ENCODE assay signal across 16 cellular contexts in the genomic region with DNA sequence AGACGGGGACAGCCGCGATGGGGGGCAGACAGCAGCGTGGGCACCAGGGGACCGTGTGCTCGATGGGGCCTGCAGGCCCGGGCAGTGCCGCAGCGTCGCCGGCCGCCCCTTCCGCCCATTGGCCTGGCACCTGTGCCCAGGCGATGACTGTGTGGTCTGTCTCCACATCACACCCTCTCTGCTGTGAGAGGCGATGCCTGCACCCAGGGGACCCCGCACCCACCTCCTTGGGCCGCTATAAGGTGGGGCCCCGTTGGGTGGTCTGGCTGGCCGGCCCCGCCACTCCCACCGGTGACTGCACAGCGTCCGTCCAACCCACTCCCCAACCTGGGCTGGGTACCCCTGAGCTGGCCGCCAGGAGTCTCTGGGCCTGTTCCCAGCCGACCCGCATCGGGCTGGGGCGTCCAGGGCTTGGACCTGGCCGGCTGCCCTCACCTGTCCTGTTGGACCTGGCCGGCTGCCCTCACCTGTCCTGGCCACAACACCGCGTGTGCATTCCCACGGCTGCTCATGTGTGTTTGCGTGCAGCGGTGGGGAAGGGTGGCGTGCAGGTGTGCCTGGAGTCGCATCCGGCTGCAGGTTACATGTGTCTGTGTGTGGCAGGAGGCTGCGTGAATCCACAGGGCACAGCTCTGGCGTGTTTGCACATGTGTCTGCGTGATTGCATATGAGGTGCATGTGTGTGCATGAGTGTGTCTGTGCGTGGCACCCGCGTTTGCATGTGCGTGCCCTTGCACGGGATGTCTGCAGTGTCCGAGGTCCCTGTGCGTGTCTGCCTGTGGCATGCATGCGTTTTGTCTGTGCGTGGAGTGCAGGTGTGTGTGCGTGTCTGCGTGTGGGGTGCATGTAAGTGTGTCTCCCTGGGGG. TPM values are rescaled to one million over a fixed set of nuclear protein-coding genes. Genes with fewer than 3 reads are reported as not detected.
DNase-seq lines count a peak whose midpoint lies in the region; ATAC-seq and TF ChIP-seq lines count a peak whose summit lies in the region.
"Had no signal": no experiment of that assay in that cellular context is flagged by ENCODE, and none has a peak within 500 bp of the region (broad histone marks: within the 10 kb centered on the region; RNA-seq: fewer than 3 reads in every experiment).

No MANE protein-coding gene starts in this region.

- H3K9ac ChIP-seq in H9 (ENCODE audit: extremely low read depth, insufficient read length, low read length) = no peak overlapping the region
- H3K9ac ChIP-seq: BLaER1 had no signal

- H3K4ac ChIP-seq in H9 (ENCODE audit: low read depth, low read length) = no peak overlapping the region

- no peaks in the 10 kb centered on the region for H3K9me3 Mint-ChIP-seq in H9
- no peaks in the 10 kb centered on the region for H3K9me3 Mint-ChIP-seq in nephron
- H3K9me3 Mint-ChIP-seq: CD8-positive, alpha-beta T cell had no signal

- H2AK5ac ChIP-seq in H9 (ENCODE audit: insufficient read length, low read length) = no peak overlapping the region

- H4K20me1 ChIP-seq in H9 (ENCODE audit: control insufficient read depth, insufficient read depth, insufficient read length) = no peaks in the 10 kb centered on the region

- no peaks in the 10 kb centered on the region for H3K79me1 ChIP-seq in H9 (ENCODE audit: insufficient read depth, low read depth, low read length, poor library complexity, severe bottlenecking)

- H4K8ac ChIP-seq in H9 (replicated peaks; ENCODE audit: insufficient read length, low read depth, low read length) = no peak overlapping the region

- H4K91ac ChIP-seq in H9 (ENCODE audit: insufficient read length, low read depth, low read length) = no peak overlapping the region

- H3K9me3 ChIP-seq in H9 (ENCODE audit: control insufficient read depth, low read depth, low read length) (no peaks in the 10 kb centered on the region), body of pancreas (no peaks in the 10 kb centered on the region)
- H3K9me3 ChIP-seq: BLaER1, HAP-1 had no signal

- no peak overlapping the region for H2BK120ac ChIP-seq in H9 (ENCODE audit: low read depth, low read length, poor library complexity, severe bottlenecking)

- H3K18ac ChIP-seq in H9 (ENCODE audit: insufficient read length, low read depth, low read length) = no peak overlapping the region

- no peaks in the 10 kb centered on the region for H3K36me3 ChIP-seq in body of pancreas (replicated peaks in 1 of 2; ENCODE audit: insufficient read depth in 1 of 2, low read depth in 2 of 2)
- H3K36me3 ChIP-seq: BLaER1, HAP-1 had no signal

- peaks cover 4% of the 10 kb centered on the region for H3K23me2 ChIP-seq in H9 (ENCODE audit: insufficient read length, low read depth, low read length, poor library complexity, severe bottlenecking)

- H3K27ac Mint-ChIP-seq in H9 (no peak overlapping the region), nephron (no peak overlapping the region)
- H3K27ac Mint-ChIP-seq: CD8-positive, alpha-beta T cell had no signal

- TF ChIP-seq POLR2A in body of pancreas (IDR thresholded peaks at IDR 0.05) = no peak

- ATAC-seq in body of pancreas = peak; percentile 24
- peak; percentile 12 for ATAC-seq in stimulated activated naive CD8-positive, alpha-beta T cell treated with anti-CD3 and anti-CD28 coated beads, Interleukin-15, Interleukin-2, amounts not matched to agents 100 U/mL and 50 U/mL, for 24 hours
- no peak for ATAC-seq in GM21381 (IDR thresholded peaks at IDR 0.05; ENCODE audit: unreplicated experiment)
- ATAC-seq: CD8-positive, alpha-beta T cell had no signal

- H3K4me3 Mint-ChIP-seq in H9 (0 out of 5 replicates have a peak overlapping the region, but pooled peaks of 1 of the 2 experiments have one; percentile 5), nephron (peak overlapping the region; percentile 9 to 40 (median 34))
- H3K4me3 Mint-ChIP-seq: CD8-positive, alpha-beta T cell had no signal

- no peak overlapping the region for H2BK20ac ChIP-seq in H9 (ENCODE audit: low read depth, low read length, poor library complexity, severe bottlenecking)

- WGBS in H9 (ENCODE audit: extremely low coverage, insufficient read length, low lambda C conversion rate) = no CpG with 5 or more reads among the region's 52 CpGs
- 52 to 62% methylated on average over 12 to 50 of the region's 52 CpGs for WGBS in body of pancreas, 2 donors

- DNase-seq in H9 = no peak
- peak in 2 of 4 donors; percentile 76 for DNase-seq in body of pancreas
- no peak for DNase-seq in stimulated activated naive CD8-positive, alpha-beta T cell treated with anti-CD3 and anti-CD28 coated beads, Interleukin-15, Interleukin-2, amounts not matched to agents 100 U/mL and 50 U/mL, for 24 hours
- DNase-seq in NCI-H510A (lab: John Stamatoyannopoulos, UW) = no peak
- DNase-seq in stimulated activated CD4-positive, alpha-beta T cell treated with anti-CD3 and anti-CD28 coated beads, Interleukin-4, amount 100 ng/mL, for 1 hour = no peak
- DNase-seq: Calu3; CD8-positive, alpha-beta T cell; NCI-H187; NCI-H2227 treated with DMSO at 0.1 percent for 48 hours; PC-9; SIG-M5 had no signal

- H3K56ac ChIP-seq in H9 (ENCODE audit: insufficient read length, low read depth, low read length) = peak overlapping the region; percentile 37

- no peaks in the 10 kb centered on the region for H3K4me1 ChIP-seq in H9 (ENCODE audit: insufficient read depth, low read length)
- H3K4me1 ChIP-seq in body of pancreas = peaks cover 28% of the 10 kb centered on the region

- no peak overlapping the region for H3K27ac ChIP-seq in H9 (ENCODE audit: insufficient read length, low read depth, low read length)
- no peak overlapping the region for H3K27ac ChIP-seq in body of pancreas
- H3K27ac ChIP-seq: BLaER1, PC-9, RWPE1 had no signal

- no peak overlapping the region for H2BK15ac ChIP-seq in H9 (ENCODE audit: low read depth, low read length)

- H2AFZ ChIP-seq in H9 (ENCODE audit: low read length) = no peak overlapping the region
- H2AFZ ChIP-seq: PC-9 had no signal

- H3K27me3 Mint-ChIP-seq in H9 (ENCODE audit: low read depth) (peaks cover 15% of the 10 kb centered on the region), nephron (ENCODE audit: low read depth) (peaks cover 6% of the 10 kb centered on the region)

- H3K36me3 Mint-ChIP-seq in H9 (ENCODE audit: insufficient read depth in 1 of 3, low read depth in 3 of 3) = no peaks in the 10 kb centered on the region
- no peaks in the 10 kb centered on the region for H3K36me3 Mint-ChIP-seq in nephron (ENCODE audit: low read depth)
- H3K36me3 Mint-ChIP-seq: CD8-positive, alpha-beta T cell had no signal

- no peak overlapping the region for H3K4me2 ChIP-seq in H9 (ENCODE audit: insufficient read depth, insufficient read length, low read length)
- H3K4me2 ChIP-seq: PC-9 had no signal

- peaks cover 2% of the 10 kb centered on the region; the same call in 1 of the 2 replicates for H3K79me2 ChIP-seq in H9 (ENCODE audit: insufficient read depth, low read length)

- H2BK5ac ChIP-seq in H9 (ENCODE audit: insufficient read length, low read length) = no peak overlapping the region

- no peak overlapping the region for H4K5ac ChIP-seq in H9 (ENCODE audit: insufficient read length, low read depth, low read length)

- H3T11ph ChIP-seq in H9 (ENCODE audit: low read length) = no peak overlapping the region

- H3K27me3 ChIP-seq in H9 (ENCODE audit: insufficient read depth, low read length) = no peaks in the 10 kb centered on the region
- H3K27me3 ChIP-seq in body of pancreas = peaks cover 0 to 53% of the 10 kb centered on the region in 2 donors

- peak overlapping the region; percentile 1 for H3K23ac ChIP-seq in H9 (ENCODE audit: insufficient read length, low read depth, low read length)

- H3K4me3 ChIP-seq in body of pancreas = no peak overlapping the region
- H3K4me3 ChIP-seq: BLaER1, HAP-1, PC-9 had no signal

- intact Hi-C loops in body of pancreas (cut with DNase I) = loop anchor here (10.0 kb wide), 1 partner anchor 226 kb away; a partner anchor contains a TSS

- H3K14ac ChIP-seq in H9 (ENCODE audit: insufficient read depth, low read length) = no peak overlapping the region; the same call in 1 of the 2 replicates

- H3K4me1 Mint-ChIP-seq in H9 = peaks cover 6 to 20% of the 10 kb centered on the region in 2 experiments
- H3K4me1 Mint-ChIP-seq in nephron = peaks cover 10% of the 10 kb centered on the region

- H2BK12ac ChIP-seq in H9 (ENCODE audit: insufficient read length, low read depth, low read length) = no peak overlapping the region

- TF ChIP-seq CTCF in H9 (conservative IDR thresholded peaks at IDR 0.05) (no peak), body of pancreas (IDR thresholded peaks at IDR 0.05) (no peak), nephron (IDR thresholded peaks at IDR 0.05; ENCODE audit: unreplicated experiment in 3 of 3) (no peak)

RNA-seq across cellular contexts. Expression of a gene that starts 3.1 kb away (rescaled TPM):
- 14.3 TPM in 2 replicates for total RNA-seq in H9 (2021)
- total RNA-seq in body of pancreas = not detected
- total RNA-seq: CD8-positive, alpha-beta T cell; PC-9 had no signal

RNA-seq across cellular contexts. Expression of a gene that starts 13.4 kb away (rescaled TPM):
- total RNA-seq in H9 (2021) = 56.4 and 63.0 TPM in 2 replicates
- total RNA-seq in body of pancreas = 10 to 100 TPM; 48.0 to 63.9 TPM

RNA-seq across cellular contexts. Expression of a gene that starts 19.6 kb away (rescaled TPM):
- total RNA-seq in H9 (2021) (249 and 263 TPM in 2 replicates), body of pancreas (100 to 1,000 TPM; 582 to 630 TPM)

RNA-seq across cellular contexts. Expression of a gene that starts 40.4 kb away (rescaled TPM):
- total RNA-seq in H9 (2021) (286 and 300 TPM in 2 replicates), body of pancreas (10 to 100 TPM; 36.3 to 43.5 TPM)

RNA-seq across cellular contexts. Expression of a gene that starts 47.2 kb away (rescaled TPM):
- total RNA-seq in H9 (2021) (179 and 191 TPM in 2 replicates), body of pancreas (100 to 1,000 TPM; 156 to 157 TPM)

Comparison
In these comparisons a context has a peak if more than half of its experiments do, and no peak if none do; other contexts are left out.
1. RNA of a gene that starts 3.1 kb away (total RNA-seq): 14.3 TPM in H9; not detected in body of pancreas; every median in the first group is over 10 times any median in the second.